ENCODE assay signal across 15 cellular contexts in genomic region chr6:109783245-109783990, GRCh38.
DNase-seq lines count a peak whose midpoint lies in the region; ATAC-seq and TF ChIP-seq lines count a peak whose summit lies in the region.
"Had no signal": no experiment of that assay in that cellular context is flagged by ENCODE, and none has a peak within 500 bp of the region (broad histone marks: within the 10 kb centered on the region; RNA-seq: fewer than 3 reads in every experiment).

No MANE protein-coding gene starts in this region.

- no peak overlapping the region for H2AFZ ChIP-seq in HCT116 (ENCODE audit: low read depth, low read length, poor library complexity, severe bottlenecking)

- TF ChIP-seq POLR2A in HCT116 (IDR thresholded peaks at IDR 0.05; ENCODE audit: borderline replicate concordance, extremely low read depth, insufficient read depth, insufficient read length) (no peak), adrenal gland (IDR thresholded peaks at IDR 0.05) (no peak)

- no peaks in the 10 kb centered on the region for H3K9me2 ChIP-seq in HCT116 (ENCODE audit: insufficient read depth)

- H3K27me3 Mint-ChIP-seq in activated CD8-positive, alpha-beta memory T cell treated with anti-CD3 and anti-CD28 coated beads, Interleukin-2, amount 10 ng/mL, durations not matched to agents 7 days and 5 days, result no peaks in the 10 kb centered on the region
- H3K27me3 Mint-ChIP-seq: brain had no signal

- H3K27ac ChIP-seq in HCT116 (ENCODE audit: low read depth, low read length), result no peak overlapping the region
- no peak overlapping the region for H3K27ac ChIP-seq in adrenal gland
- no peak overlapping the region for H3K27ac ChIP-seq in RWPE1
- H3K27ac ChIP-seq: vagina had no signal

- no peak for ATAC-seq in HCT116
- no peak for ATAC-seq in activated CD8-positive, alpha-beta memory T cell treated with anti-CD3 and anti-CD28 coated beads, Interleukin-2, amount 10 ng/mL, durations not matched to agents 7 days and 5 days

- H3K27ac Mint-ChIP-seq in activated CD8-positive, alpha-beta memory T cell treated with anti-CD3 and anti-CD28 coated beads, Interleukin-2, amount 10 ng/mL, durations not matched to agents 7 days and 5 days, result no peak overlapping the region
- H3K27ac Mint-ChIP-seq: brain, nephron had no signal

- POLR2A ChIA-PET in BJ (lab: Charles Lee) (interaction anchor here (0.6 kb wide), 1 partner anchor 693 kb away, joined by 7 read pairs; the partner anchor contains the start of gene SLC22A16), HCT116 (lab: Charles Lee) (no interaction called here), RWPE1 (lab: Yijun Ruan, JAX; ENCODE audit: low non-redundant PET) (no interaction called here)

- H3K79me2 ChIP-seq in HCT116 (ENCODE audit: insufficient read depth, low read length), result no peaks in the 10 kb centered on the region

- no peaks in the 10 kb centered on the region for H4K20me1 ChIP-seq in HCT116 (ENCODE audit: insufficient read depth)

- CTCF ChIA-PET in BJ (lab: Yijun Ruan, JAX) (interaction anchor here (0.8 to 1.9 kb wide), 12 partner anchors 10 to 254 kb away, joined by 3 to 5 read pairs (median 3); no protein-coding TSS in a partner anchor), HCT116 (lab: Charles Lee) (no interaction called here), RWPE1 (lab: Yijun Ruan, JAX) (interaction anchor here (0.5 to 0.6 kb wide), 2 partner anchors 61 to 711 kb away, joined by 3 read pairs; no protein-coding TSS in a partner anchor)
- CTCF ChIA-PET in activated CD8-positive, alpha-beta memory T cell treated with anti-CD3 and anti-CD28 coated beads, Interleukin-2, amount 10 ng/mL, durations not matched to agents 7 days and 5 days (lab: Charles Lee), result interaction anchor here (1.2 kb wide), 1 partner anchor 256 kb away, joined by 3 read pairs; no protein-coding TSS in a partner anchor

- H3K9me3 ChIP-seq in HCT116 (ENCODE audit: control insufficient read depth in 1 of 2, insufficient read depth in 1 of 2, low read depth in 1 of 2, low read length in 2 of 2) (no peaks in the 10 kb centered on the region), adrenal gland (replicated peaks in 1 of 3) (no peaks in the 10 kb centered on the region)
- H3K9me3 ChIP-seq: vagina had no signal

- peaks cover 7% of the 10 kb centered on the region for H3K4me1 Mint-ChIP-seq in activated CD8-positive, alpha-beta memory T cell treated with anti-CD3 and anti-CD28 coated beads, Interleukin-2, amount 10 ng/mL, durations not matched to agents 7 days and 5 days
- H3K4me1 Mint-ChIP-seq: brain had no signal

- BruUV-seq in HCT116 (replicated peaks; lab: Mats Ljungman, UMichigan), result no TSS peak

- RAD21 ChIA-PET in HCT116 (lab: Charles Lee; ENCODE audit: low non-redundant PET in 1 of 2, low total read pairs in 2 of 2, uncharacterized antibody in 2 of 2, unreplicated experiment in 2 of 2), result no interaction called here

- H3K9ac ChIP-seq in HCT116 (ENCODE audit: low read length), result no peak overlapping the region

- H3K36me3 ChIP-seq in BJ (ENCODE audit: control insufficient read depth, insufficient read depth, low read length) (no peaks in the 10 kb centered on the region), HCT116 (ENCODE audit: control insufficient read depth in 1 of 2, insufficient read depth in 2 of 2, low read length in 2 of 2) (no peaks in the 10 kb centered on the region), adrenal gland (replicated peaks in 1 of 2) (no peaks in the 10 kb centered on the region), kidney epithelial cell (ENCODE audit: control insufficient read depth, insufficient read depth, low read length) (no peaks in the 10 kb centered on the region)

- 84 to 89% (median 88%) methylated on average over 5 of the region's 5 CpGs for WGBS in adrenal gland, 4 donors

- H3K9me3 Mint-ChIP-seq in activated CD8-positive, alpha-beta memory T cell treated with anti-CD3 and anti-CD28 coated beads, Interleukin-2, amount 10 ng/mL, durations not matched to agents 7 days and 5 days (ENCODE audit: low read depth), result no peaks in the 10 kb centered on the region
- H3K9me3 Mint-ChIP-seq: brain, nephron had no signal

- no peak overlapping the region for H3K4me2 ChIP-seq in HCT116 (ENCODE audit: low read length)

- peaks cover 12% of the 10 kb centered on the region for H3K36me3 Mint-ChIP-seq in activated CD8-positive, alpha-beta memory T cell treated with anti-CD3 and anti-CD28 coated beads, Interleukin-2, amount 10 ng/mL, durations not matched to agents 7 days and 5 days

- H3K4me3 ChIP-seq in BJ (ENCODE audit: low read depth, low read length) (no peak overlapping the region), HCT116 (replicated peaks in 1 of 2; ENCODE audit: low read depth in 1 of 2, low read length in 2 of 2) (no peak overlapping the region), adrenal gland (no peak overlapping the region), kidney epithelial cell (ENCODE audit: low read depth, low read length) (no peak overlapping the region)
- H3K4me3 ChIP-seq: vagina had no signal

- no peak overlapping the region for H3K4me3 Mint-ChIP-seq in activated CD8-positive, alpha-beta memory T cell treated with anti-CD3 and anti-CD28 coated beads, Interleukin-2, amount 10 ng/mL, durations not matched to agents 7 days and 5 days
- H3K4me3 Mint-ChIP-seq: brain, nephron had no signal

- TF ChIP-seq CTCF in BJ (IDR thresholded peaks at IDR 0.05; ENCODE audit: insufficient read depth, low read depth, low read length) (0 out of 2 replicates have a peak, but pooled peaks have one; percentile 21), HCT116 (IDR thresholded peaks at IDR 0.05 in 2 of 3, conservative IDR thresholded peaks at IDR 0.05 in 1 of 3; ENCODE audit: borderline replicate concordance in 1 of 3, insufficient read depth in 1 of 3, low read depth in 2 of 3, low read length in 2 of 3) (peak in 2 of 3 experiments; percentile 9 to 50; a peak in 3 of 6 replicates), adrenal gland (IDR thresholded peaks at IDR 0.05) (peak in 4 of 6 experiments; percentile 6 to 37 (median 22)), kidney epithelial cell (IDR thresholded peaks at IDR 0.05; ENCODE audit: insufficient read depth, low read length, poor library complexity, severe bottlenecking) (peak; percentile 25), RWPE1 (conservative IDR thresholded peaks at IDR 0.05; ENCODE audit: low read depth) (no peak)

- no peaks in the 10 kb centered on the region for H3K4me1 ChIP-seq in HCT116 (ENCODE audit: control insufficient read depth in 1 of 2, insufficient read depth in 2 of 2, low read length in 2 of 2)
- no peaks in the 10 kb centered on the region for H3K4me1 ChIP-seq in adrenal gland (replicated peaks in 1 of 2)
- H3K4me1 ChIP-seq: vagina had no signal

- DNase-seq in BJ (ENCODE audit: low read depth), result no peak
- no peak for DNase-seq in HCT116 (ENCODE audit: low read depth, low spot score)
- DNase-seq in adrenal gland, result peak in 2 of 7 donors; percentile 34 to 54
- DNase-seq in kidney epithelial cell (ENCODE audit: low read depth), result no peak
- DNase-seq in RWPE1 (ENCODE audit: low spot score), result no peak
- DNase-seq in stimulated activated naive CD4-positive, alpha-beta T cell treated with Interleukin-2 at 50 U/mL for 16 hours (lab: John Stamatoyannopoulos, UW), result no peak
- DNase-seq in activated T-cell treated with anti-CD3 and anti-CD28 coated beads, Interleukin-2, amount 50 U/mL, for 48 hours, result no peak
- no peak for DNase-seq in activated CD8-positive, alpha-beta memory T cell treated with anti-CD3 and anti-CD28 coated beads, Interleukin-2, amount 10 ng/mL, durations not matched to agents 7 days and 5 days
- DNase-seq: activated CD4-positive, alpha-beta T cell treated with anti-CD3 and anti-CD28 coated beads, Interleukin-2, amount 50 U/mL, for 4 hours; DMS79 treated with DMSO at 0.1 percent for 48 hours; NCI-H1694 treated with DMSO at 0.1 percent for 48 hours; SHP77 treated with DMSO at 0.1 percent for 48 hours had no signal

- intact Hi-C loops in HCT116 (cut with micrococcal nuclease), result no loop called here
- intact Hi-C loops in adrenal gland (cut with DNase I), result loop anchor here in 1 of 2 donors (10.0 kb wide), 1 partner anchor 79 kb away; no protein-coding TSS in a partner anchor

- no peak for TF ChIP-seq RAD21 in HCT116 (IDR thresholded peaks at IDR 0.05; ENCODE audit: low read depth)

- H3K27me3 ChIP-seq in BJ (ENCODE audit: control insufficient read depth, insufficient read depth, low read length) (no peaks in the 10 kb centered on the region), HCT116 (ENCODE audit: insufficient read depth, low read length) (no peaks in the 10 kb centered on the region), adrenal gland (no peaks in the 10 kb centered on the region), kidney epithelial cell (ENCODE audit: control insufficient read depth, insufficient read depth, low read length) (no peaks in the 10 kb centered on the region)
- H3K27me3 ChIP-seq: vagina had no signal

TF ChIP-seq in HCT116, 20 proteins besides CTCF, POLR2A, EP300 and RAD21 (continues in another document):
- TF ChIP-seq REST (IDR thresholded peaks at IDR 0.05; ENCODE audit: low read depth), result no peak
- no peak for TF ChIP-seq SIN3A (IDR thresholded peaks at IDR 0.05; ENCODE audit: low read depth)
- TF ChIP-seq MAX (IDR thresholded peaks at IDR 0.05), result no peak
